In genomic region chr3:119342176-119342575, GRCh38 we compare ENCODE assay signal across 28 cellular contexts. TPM values are rescaled to one million over a fixed set of nuclear protein-coding genes. Genes with fewer than 3 reads are reported as not detected.
"Had no signal": no experiment of that assay in that cellular context is flagged by ENCODE, and none has a peak within 500 bp of the region (broad histone marks: within the 10 kb centered on the region; RNA-seq: fewer than 3 reads in every experiment).

No MANE protein-coding gene starts in this region.

- H3K9me3 ChIP-seq: gastroesophageal sphincter, neutrophil, pancreas, right lobe of liver, suprapubic skin, transverse colon, upper lobe of right lung, uterus had no signal

- H3K27me3 ChIP-seq: gastroesophageal sphincter, heart left ventricle, hepatocyte, neutrophil, pancreas, right lobe of liver, suprapubic skin, transverse colon, upper lobe of right lung, uterus had no signal

- H3K4me1 ChIP-seq: pancreas, right lobe of liver, suprapubic skin, uterus had no signal

- H3K4me3 Mint-ChIP-seq: dendritic cell treated with granulocyte-macrophage colony-stimulating factor and Interleukin-4, amounts not matched to agents 40 ng/mL and 50 ng/mL, for 4 days; endodermal cell; natural killer cell; stimulated activated naive CD8-positive, alpha-beta T cell treated with anti-CD3 and anti-CD28 coated beads, Interleukin-15, amount 100 ng/mL, for 72 hours had no signal

- H3K9me3 Mint-ChIP-seq: natural killer cell; stimulated activated naive CD8-positive, alpha-beta T cell treated with anti-CD3 and anti-CD28 coated beads, Interleukin-15, amount 100 ng/mL, for 72 hours had no signal

- H3K36me3 ChIP-seq: neutrophil, pancreas, right lobe of liver, suprapubic skin, transverse colon, upper lobe of right lung, uterus had no signal

- H3K36me3 Mint-ChIP-seq: natural killer cell had no signal

- H3K27me3 Mint-ChIP-seq: dendritic cell treated with granulocyte-macrophage colony-stimulating factor and Interleukin-4, amounts not matched to agents 40 ng/mL and 50 ng/mL, for 4 days had no signal

- H3K27ac ChIP-seq: epithelial cell of prostate, gastroesophageal sphincter, heart left ventricle, hepatocyte, neutrophil, pancreas, right lobe of liver, suprapubic skin, transverse colon, upper lobe of right lung, uterus had no signal

- H2AFZ ChIP-seq: hepatocyte had no signal

- H3K4me3 ChIP-seq: gastroesophageal sphincter, heart left ventricle, hepatocyte, pancreas, right lobe of liver, suprapubic skin, transverse colon, upper lobe of right lung, uterus had no signal

- H3K4me1 Mint-ChIP-seq: natural killer cell; stimulated activated naive CD8-positive, alpha-beta T cell treated with anti-CD3 and anti-CD28 coated beads, Interleukin-15, amount 100 ng/mL, for 72 hours had no signal

- H3K4me2 ChIP-seq: hepatocyte had no signal

- DNase-seq: cerebellar nuclear complex; effector CD8-positive, alpha-beta T cell; endodermal cell; foreskin fibroblast; heart left ventricle; kidney; natural killer cell; pancreas; retina; right lobe of liver; small intestine; stimulated activated CD4-positive, alpha-beta T cell treated with anti-CD3 and anti-CD28 coated beads, Interleukin-15, amount 100 ng/mL, for 24 hours; stimulated activated CD4-positive, alpha-beta T cell treated with anti-CD3 and anti-CD28 coated beads, Interleukin-4, amount 100 ng/mL, for 1 hour; stimulated activated CD8-positive, alpha-beta memory T cell treated with anti-CD3 and anti-CD28 coated beads, Interleukin-4, amount 100 ng/mL, for 48 hours; stimulated activated naive CD4-positive, alpha-beta T cell; stimulated activated naive CD8-positive, alpha-beta T cell treated with anti-CD3 and anti-CD28 coated beads, Interleukin-15, amount 100 ng/mL, for 72 hours; transverse colon; upper lobe of right lung; uterus had no signal

- H3K27ac Mint-ChIP-seq: dendritic cell treated with granulocyte-macrophage colony-stimulating factor and Interleukin-4, amounts not matched to agents 40 ng/mL and 50 ng/mL, for 4 days; endodermal cell; natural killer cell had no signal

- H3K79me2 ChIP-seq: hepatocyte had no signal

- ATAC-seq: esophagus mucosa; gastroesophageal sphincter; heart left ventricle; left lobe of liver; natural killer cell; pancreas; right lobe of liver; stimulated activated naive CD8-positive, alpha-beta T cell treated with anti-CD3 and anti-CD28 coated beads, Interleukin-15, amount 100 ng/mL, for 72 hours; upper lobe of right lung had no signal

RNA-seq across cellular contexts. Expression of gene ARHGAP31, which starts 48.0 kb away (rescaled TPM):
- polyA plus RNA-seq: neural cell had no signal
